Comparison of ENCODE assay signal across 8 cellular contexts in the genomic region with DNA sequence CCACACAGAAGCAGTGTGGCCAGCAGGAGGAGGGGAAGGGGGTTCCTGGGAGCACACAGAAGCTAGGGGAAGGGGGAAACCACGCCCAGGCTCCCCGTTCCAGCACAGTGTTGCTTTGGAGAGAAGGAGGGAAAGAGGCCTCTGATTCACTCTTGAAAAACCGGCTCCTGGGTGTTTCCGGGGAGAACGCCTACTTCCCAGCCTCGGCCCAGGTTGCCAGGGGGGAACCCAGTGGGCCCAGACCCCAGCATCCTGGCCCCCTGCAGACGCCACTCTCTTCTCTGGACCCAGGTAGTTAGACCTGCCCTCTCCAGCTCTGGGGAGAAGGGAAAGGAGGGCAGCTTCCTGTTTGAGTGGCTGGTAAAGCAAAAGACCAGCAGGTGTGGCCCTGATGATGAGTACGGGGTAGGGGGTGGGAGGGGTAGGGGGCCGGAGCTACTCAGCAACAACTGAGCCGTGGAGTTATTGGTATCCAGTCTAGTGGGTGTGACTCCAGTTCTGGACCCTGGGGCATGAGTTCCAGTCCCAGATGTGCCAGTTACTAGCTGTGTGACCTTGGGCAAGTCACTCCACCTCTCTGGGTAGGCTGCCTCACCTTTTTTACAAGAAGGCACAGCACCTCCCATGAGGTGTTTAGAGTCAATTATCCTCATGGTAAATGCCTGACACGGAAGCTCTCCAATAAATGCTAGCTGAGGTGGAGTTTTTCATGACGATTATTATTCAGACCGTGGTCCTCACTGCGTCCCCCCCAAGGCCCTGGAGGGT. TPM values are rescaled to one million over a fixed set of nuclear protein-coding genes. Genes with fewer than 3 reads are reported as not detected.
DNase-seq lines count a peak whose midpoint lies in the region; ATAC-seq and TF ChIP-seq lines count a peak whose summit lies in the region.

No MANE protein-coding gene starts in this region.

- H3K36me3 ChIP-seq in MM.1S (replicated peaks; ENCODE audit: insufficient read depth, low read length) = no peaks in the 10 kb centered on the region
- H3K36me3 ChIP-seq in endodermal cell (ENCODE audit: control insufficient read depth, insufficient read depth, low read length) = peaks cover 6% of the 10 kb centered on the region

- no peaks in the 10 kb centered on the region for H3K9me3 Mint-ChIP-seq in CD14-positive monocyte
- no peaks in the 10 kb centered on the region for H3K9me3 Mint-ChIP-seq in endodermal cell
- H3K9me3 Mint-ChIP-seq in neural crest cell = no peaks in the 10 kb centered on the region

- H3K4me3 Mint-ChIP-seq in CD14-positive monocyte (peak overlapping the region; percentile 71 to 83), endodermal cell (peak overlapping the region; percentile 77), neural crest cell (peak overlapping the region; percentile 93)

- peaks cover 23% of the 10 kb centered on the region for H3K4me1 Mint-ChIP-seq in CD14-positive monocyte
- peaks cover 2% of the 10 kb centered on the region for H3K4me1 Mint-ChIP-seq in endodermal cell
- peaks cover 30% of the 10 kb centered on the region for H3K4me1 Mint-ChIP-seq in neural crest cell

- H3K9ac ChIP-seq in MM.1S (ENCODE audit: low read length) = peak overlapping the region; percentile 28; the same call in 1 of the 2 replicates
- peak overlapping the region; percentile 29 for H3K9ac ChIP-seq in endodermal cell (ENCODE audit: extremely low read depth, low read length, poor library complexity, severe bottlenecking)

- 20 to 52% methylated on average over 7 to 14 of the region's 14 CpGs for WGBS in endodermal cell (ENCODE audit: insufficient coverage in 1 of 2, insufficient read length in 1 of 2), 2 experiments

- H2AFZ ChIP-seq in MM.1S (ENCODE audit: low read length) = peak overlapping the region; percentile 36; the same call in 1 of the 2 replicates

- intact Hi-C loops in CD14-positive monocyte (cut with micrococcal nuclease) = loop anchor here in 1 of 2 donors (5.0 kb wide), 1 partner anchor 37 kb away; no protein-coding TSS in a partner anchor

- H4K20me1 ChIP-seq in MM.1S (ENCODE audit: insufficient read depth, low read length) = no peaks in the 10 kb centered on the region

- peak overlapping the region; percentile 71 for H3K4me3 ChIP-seq in MM.1S (ENCODE audit: low read length)
- H3K4me3 ChIP-seq in endodermal cell (ENCODE audit: low read length) = peak overlapping the region; percentile 96

- TF ChIP-seq CTCF in CD14-positive monocyte (IDR thresholded peaks at IDR 0.05) (no peak), MM.1S (IDR thresholded peaks at IDR 0.05; ENCODE audit: low read length) (no peak), endodermal cell (conservative IDR thresholded peaks at IDR 0.05) (no peak), neural crest cell (conservative IDR thresholded peaks at IDR 0.05) (no peak)

- H3K27me3 Mint-ChIP-seq in CD14-positive monocyte (ENCODE audit: low read depth in 3 of 3) (peaks cover 7 to 22% (median 11%) of the 10 kb centered on the region in 3 donors), endodermal cell (ENCODE audit: insufficient read depth) (no peaks in the 10 kb centered on the region), neural crest cell (ENCODE audit: low read depth) (no peaks in the 10 kb centered on the region)

- peak overlapping the region; percentile 69 for H3K4me2 ChIP-seq in MM.1S (ENCODE audit: low read depth, low read length)

- H3F3A ChIP-seq in MM.1S (ENCODE audit: insufficient read depth, low read length) = peaks cover 3% of the 10 kb centered on the region; the same call in 1 of the 2 replicates

- H3K36me3 Mint-ChIP-seq in CD14-positive monocyte (peaks cover 0 to 1% of the 10 kb centered on the region in 2 donors), endodermal cell (ENCODE audit: low read depth) (peaks cover 21% of the 10 kb centered on the region), neural crest cell (ENCODE audit: low read depth) (peaks cover 12% of the 10 kb centered on the region)

- H3K4me1 ChIP-seq in MM.1S (ENCODE audit: low read length) (no peaks in the 10 kb centered on the region), endodermal cell (ENCODE audit: control insufficient read depth, insufficient read depth, low read length) (peaks cover 3% of the 10 kb centered on the region)

- no peaks in the 10 kb centered on the region for H3K9me2 ChIP-seq in MM.1S (replicated peaks; ENCODE audit: insufficient read depth, low read length)

- no peak overlapping the region for H3K27ac ChIP-seq in MM.1S (ENCODE audit: low read length)
- no peak overlapping the region for H3K27ac ChIP-seq in endodermal cell (ENCODE audit: low read depth, low read length)

- H3K9me3 ChIP-seq in MM.1S (replicated peaks; ENCODE audit: insufficient read depth, low read length) = no peaks in the 10 kb centered on the region
- no peaks in the 10 kb centered on the region for H3K9me3 ChIP-seq in endodermal cell (ENCODE audit: control insufficient read depth, low read length)

- H3K27me3 ChIP-seq in MM.1S (replicated peaks; ENCODE audit: insufficient read depth, low read length) = no peaks in the 10 kb centered on the region; the same call in 1 of the 2 replicates
- no peaks in the 10 kb centered on the region for H3K27me3 ChIP-seq in endodermal cell (ENCODE audit: control insufficient read depth, insufficient read depth, low read length, poor library complexity, severe bottlenecking)

- ATAC-seq in GM18861 (IDR thresholded peaks at IDR 0.05; ENCODE audit: unreplicated experiment) = no peak

- peak overlapping the region in 1 of 7 donors; percentile 54 for H3K27ac Mint-ChIP-seq in CD14-positive monocyte
- peak overlapping the region; percentile 74 for H3K27ac Mint-ChIP-seq in endodermal cell
- H3K27ac Mint-ChIP-seq in neural crest cell (ENCODE audit: unreplicated experiment) = peak overlapping the region; percentile 45

- DNase-seq in CD14-positive monocyte (ENCODE audit: low spot score) = no peak
- DNase-seq in MM.1S = no peak
- DNase-seq in endodermal cell = no peak
- DNase-seq in neural crest cell (ENCODE audit: low read depth, low spot score) = no peak
- DNase-seq in NCI-H82 (lab: John Stamatoyannopoulos, UW) = no peak
- DNase-seq in cortex of kidney (lab: John Stamatoyannopoulos, UW) = no peak
- DNase-seq in NCI-H345 (lab: John Stamatoyannopoulos, UW) = no peak

- H3K79me2 ChIP-seq in MM.1S (ENCODE audit: low read length) = no peaks in the 10 kb centered on the region

RNA-seq across cellular contexts. Expression of a gene that starts 0.8 kb away (rescaled TPM):
- 1 to 10 TPM; 4.8 to 6.2 TPM for polyA plus RNA-seq in CD14-positive monocyte
- 10 to 100 TPM; 68.6 to 72.6 TPM for total RNA-seq in endodermal cell
- polyA plus RNA-seq in endodermal cell (2013, experiment 1 of 2) = 60.1 TPM
- polyA plus RNA-seq in endodermal cell (2013, experiment 2 of 2) = 55.9 TPM
- 72.5 and 73.0 TPM in 2 replicates for total RNA-seq in neural crest cell

RNA-seq across cellular contexts. Expression of a gene that starts 19.9 kb away (rescaled TPM):
- not detected for polyA plus RNA-seq in CD14-positive monocyte
- 1 to 10 TPM in 1 of 2 donors, under 1 TPM in 1; 0.81 to 1.0 TPM for total RNA-seq in endodermal cell
- polyA plus RNA-seq in endodermal cell (2013, experiment 1 of 2) = not detected
- polyA plus RNA-seq in endodermal cell (2013, experiment 2 of 2) = 0.37 TPM
- 0.27 and 0.40 TPM in 2 replicates for total RNA-seq in neural crest cell

RNA-seq across cellular contexts. Expression of a gene that starts 23.1 kb away (rescaled TPM):
- 10 to 100 TPM; 59.3 to 70.9 TPM for polyA plus RNA-seq in CD14-positive monocyte
- total RNA-seq in endodermal cell = 10 to 100 TPM; 66.1 to 70.0 TPM
- 62.8 TPM for polyA plus RNA-seq in endodermal cell (2013, experiment 1 of 2)
- 56.0 TPM for polyA plus RNA-seq in endodermal cell (2013, experiment 2 of 2)
- total RNA-seq in neural crest cell = 89.4 and 94.2 TPM in 2 replicates

RNA-seq across cellular contexts. Expression of a gene that starts 34.3 kb away (rescaled TPM):
- 10 to 100 TPM; 76.7 to 79.6 TPM for polyA plus RNA-seq in CD14-positive monocyte
- total RNA-seq in endodermal cell = 100 to 1,000 TPM; 127 to 140 TPM
- 108 TPM for polyA plus RNA-seq in endodermal cell (2013, experiment 1 of 2)
- polyA plus RNA-seq in endodermal cell (2013, experiment 2 of 2) = 101 TPM
- 177 and 185 TPM in 2 replicates for total RNA-seq in neural crest cell
